ENCODE assay signal across 8 cellular contexts in genomic region chr5:1641560-1642166, GRCh38.
DNase-seq lines count a peak whose midpoint lies in the region; ATAC-seq and TF ChIP-seq lines count a peak whose summit lies in the region.

No MANE protein-coding gene starts in this region.

- H3K4me1 Mint-ChIP-seq in T-cell = peaks cover 10 to 18% (median 10%) of the 10 kb centered on the region in 3 donors

- CTCF ChIA-PET in T-cell (lab: Charles Lee) = no interaction called here

- no peak overlapping the region for H3K4me3 ChIP-seq in GM06990 (replicated peaks; ENCODE audit: low read depth, low read length)
- no peak overlapping the region for H3K4me3 ChIP-seq in right atrium auricular region

- H3K9me3 Mint-ChIP-seq in T-cell = no peaks in the 10 kb centered on the region

- POLR2A ChIA-PET in T-cell (lab: Charles Lee) = no interaction called here

- no peak overlapping the region for H3K4me3 Mint-ChIP-seq in T-cell

- H3K27ac Mint-ChIP-seq in T-cell = no peak overlapping the region

- peaks cover 0 to 8% of the 10 kb centered on the region in 2 donors for H3K4me1 ChIP-seq in right atrium auricular region

- intact Hi-C loops in sciatic nerve (cut with DNase I) = loop anchor here (5.0 kb wide), 1 partner anchor 474 kb away; no protein-coding TSS in a partner anchor

- no peak for DNase-seq in GM06990 (ENCODE audit: extremely low read depth, insufficient read length)
- DNase-seq in NCI-H1694 treated with DMSO at 0.1 percent for 48 hours (lab: John Stamatoyannopoulos, UW) = peak; percentile 97
- peak; percentile 28 to 80 (median 72) for DNase-seq in T-cell
- peak in 54 of 56 donors; percentile 2 to 94 (median 69) for DNase-seq in amygdala (lab: John Stamatoyannopoulos, UW)
- peak; percentile 90 for DNase-seq in right atrium auricular region (ENCODE audit: low spot score)
- DNase-seq in sciatic nerve (ENCODE audit: low spot score) = peak; percentile 79

- peak; percentile 76 for ATAC-seq in HG02852 (IDR thresholded peaks at IDR 0.05; ENCODE audit: unreplicated experiment)
- peak; percentile 71 to 84 (median 78) for ATAC-seq in T-cell (replicated peaks in 1 of 4)
- peak; percentile 62 for ATAC-seq in sciatic nerve
- ATAC-seq in GM19328 (IDR thresholded peaks at IDR 0.05; ENCODE audit: unreplicated experiment) = no peak

- TF ChIP-seq CTCF in GM06990 (IDR thresholded peaks at IDR 0.05; ENCODE audit: insufficient read depth, low read length, poor library complexity, severe bottlenecking) (peak; percentile 89), right atrium auricular region (IDR thresholded peaks at IDR 0.05) (peak; percentile 67 to 87)

- H3K36me3 ChIP-seq in GM06990 (ENCODE audit: control insufficient read depth, insufficient read depth, low read length) (no peaks in the 10 kb centered on the region), right atrium auricular region (no peaks in the 10 kb centered on the region)

- H3K27me3 Mint-ChIP-seq in T-cell = peaks cover 22 to 38% of the 10 kb centered on the region in 2 donors

- H3K9me3 ChIP-seq in right atrium auricular region = no peaks in the 10 kb centered on the region

- no peak overlapping the region for H3K27ac ChIP-seq in right atrium auricular region

- no peaks in the 10 kb centered on the region for H3K36me3 Mint-ChIP-seq in T-cell

- H3K27me3 ChIP-seq in GM06990 (replicated peaks; ENCODE audit: control insufficient read depth, insufficient read depth, low read length) (no peaks in the 10 kb centered on the region; the same call in 1 of the 2 replicates), right atrium auricular region (peaks cover 4 to 11% of the 10 kb centered on the region in 2 donors)
